ENCODE assay signal across 8 cellular contexts in the genomic region with DNA sequence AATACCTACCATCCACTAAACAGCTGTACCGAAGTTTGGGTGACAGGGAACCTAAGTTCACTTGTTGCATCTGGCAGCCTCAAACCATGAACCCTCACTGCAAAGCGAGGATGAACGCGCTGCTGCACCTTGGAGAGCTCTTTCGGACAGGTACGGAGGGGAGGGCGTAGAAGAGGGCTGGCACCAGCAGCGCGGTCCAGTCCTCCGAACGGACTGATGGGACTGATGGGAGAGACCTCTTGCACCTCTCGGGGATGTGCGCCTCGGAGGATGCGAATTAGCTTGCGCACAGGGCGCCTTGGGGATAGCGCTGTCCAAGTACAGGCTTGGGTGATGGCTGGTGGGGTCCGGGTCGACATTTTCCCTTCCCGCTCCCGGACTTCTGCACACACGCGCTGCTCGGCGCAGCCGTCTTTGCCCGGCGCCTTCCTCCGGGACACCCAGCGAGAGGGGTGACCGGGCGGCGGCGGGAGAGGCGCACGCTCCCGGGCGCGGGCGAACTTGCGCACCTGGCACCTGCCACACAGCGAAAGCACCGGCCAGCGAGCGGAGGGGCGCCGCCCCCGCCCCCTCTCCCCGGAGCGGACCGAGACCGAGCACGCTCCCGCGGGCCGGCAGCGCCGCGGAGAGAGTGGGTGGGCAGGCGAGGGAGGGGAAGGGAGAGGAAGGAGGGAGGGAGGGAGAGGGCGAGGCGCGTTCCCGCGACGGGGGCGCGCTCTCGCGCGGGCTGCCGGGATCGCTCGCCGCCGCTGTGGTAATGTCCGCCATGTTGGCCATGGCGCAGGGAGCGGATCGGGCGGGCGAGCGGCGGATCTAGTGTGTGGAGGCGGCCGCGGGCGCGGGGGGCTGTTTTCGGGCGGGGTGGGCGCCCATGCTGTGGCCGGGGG. TPM values are rescaled to one million over a fixed set of nuclear protein-coding genes. Genes with fewer than 3 reads are reported as not detected.
DNase-seq lines count a peak whose midpoint lies in the region; ATAC-seq and TF ChIP-seq lines count a peak whose summit lies in the region.

A gene with protein sequence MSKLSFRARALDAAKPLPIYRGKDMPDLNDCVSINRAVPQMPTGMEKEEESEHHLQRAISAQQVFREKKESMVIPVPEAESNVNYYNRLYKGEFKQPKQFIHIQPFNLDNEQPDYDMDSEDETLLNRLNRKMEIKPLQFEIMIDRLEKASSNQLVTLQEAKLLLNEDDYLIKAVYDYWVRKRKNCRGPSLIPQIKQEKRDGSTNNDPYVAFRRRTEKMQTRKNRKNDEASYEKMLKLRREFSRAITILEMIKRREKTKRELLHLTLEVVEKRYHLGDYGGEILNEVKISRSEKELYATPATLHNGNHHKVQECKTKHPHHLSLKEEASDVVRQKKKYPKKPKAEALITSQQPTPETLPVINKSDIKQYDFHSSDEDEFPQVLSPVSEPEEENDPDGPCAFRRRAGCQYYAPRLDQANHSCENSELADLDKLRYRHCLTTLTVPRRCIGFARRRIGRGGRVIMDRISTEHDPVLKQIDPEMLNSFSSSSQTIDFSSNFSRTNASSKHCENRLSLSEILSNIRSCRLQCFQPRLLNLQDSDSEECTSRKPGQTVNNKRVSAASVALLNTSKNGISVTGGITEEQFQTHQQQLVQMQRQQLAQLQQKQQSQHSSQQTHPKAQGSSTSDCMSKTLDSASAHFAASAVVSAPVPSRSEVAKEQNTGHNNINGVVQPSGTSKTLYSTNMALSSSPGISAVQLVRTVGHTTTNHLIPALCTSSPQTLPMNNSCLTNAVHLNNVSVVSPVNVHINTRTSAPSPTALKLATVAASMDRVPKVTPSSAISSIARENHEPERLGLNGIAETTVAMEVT (plus strand): TSS at position 754 of the 887 bp plus-strand sequence. CDS start 267 bp downstream, outside the sequence.

- H3K4me3 Mint-ChIP-seq in progenitor cell of endocrine pancreas (ENCODE audit: low read depth): peak within 1 kb of the TSS; percentile 88

- no peaks in the 10 kb centered on the region for H3K9me3 ChIP-seq in upper lobe of right lung

- H3K36me3 ChIP-seq in upper lobe of right lung: no peaks in the 10 kb centered on the region

- peak; percentile 44 for ATAC-seq in HG02623 (IDR thresholded peaks at IDR 0.05; ENCODE audit: unreplicated experiment)
- ATAC-seq in left cardiac atrium: peak; percentile 93 to 94
- ATAC-seq in upper lobe of right lung: peak; percentile 92

- H3K36me3 Mint-ChIP-seq in progenitor cell of endocrine pancreas (ENCODE audit: insufficient read depth): no peaks in the 10 kb centered on the region

- H3K4me3 ChIP-seq in GM12875 (ENCODE audit: low read depth, low read length) (peak within 1 kb of the TSS; percentile 85), upper lobe of right lung (peak within 1 kb of the TSS; percentile 95)

- H3K27me3 ChIP-seq in upper lobe of right lung: peaks cover under 1% of the 10 kb centered on the region

- TF ChIP-seq CTCF in GM12875 (IDR thresholded peaks at IDR 0.05; ENCODE audit: borderline replicate concordance, insufficient read depth, low read depth, low read length): no peak
- no peak for TF ChIP-seq CTCF in progenitor cell of endocrine pancreas (IDR thresholded peaks at IDR 0.05; ENCODE audit: unreplicated experiment)
- no peak for TF ChIP-seq CTCF in upper lobe of right lung (IDR thresholded peaks at IDR 0.05)

- peak within 1 kb of the TSS; percentile 100 for H3K27ac Mint-ChIP-seq in progenitor cell of endocrine pancreas

- peak; percentile 68 for DNase-seq in NCI-H1105 treated with DMSO at 0.1 percent for 48 hours (lab: John Stamatoyannopoulos, UW)
- peak; percentile 84 for DNase-seq in amniotic epithelial cell (ENCODE audit: low read depth)
- DNase-seq in left cardiac atrium: peak; percentile 85
- DNase-seq in progenitor cell of endocrine pancreas (ENCODE audit: low spot score, unreplicated experiment): peak; percentile 92
- DNase-seq in upper lobe of right lung: peak; percentile 95

- H3K27ac ChIP-seq in upper lobe of right lung: peak within 1 kb of the TSS; percentile 100

- intact Hi-C loops in T-helper 1 cell treated with Interleukin-12 subunit alpha and Interleukin-12 subunit beta and Interleukin-4 antibody, amounts not matched to agents 30 ng/mL and 1 ng/mL, for 36 hours (cut with micrococcal nuclease): loop anchor here (1.0 to 10.0 kb wide), 3 partner anchors 41 to 1459 kb away; no protein-coding TSS in a partner anchor
- intact Hi-C loops in left cardiac atrium (cut with DNase I): loop anchor here (5.0 to 10.0 kb wide), 2 partner anchors 348 to 619 kb away; partner anchors contain the start of genes MBD5 (in 1 of the 2) and ORC4 (in 1 of the 2)
- intact Hi-C loops in upper lobe of right lung (cut with DNase I): no loop called here

- no peaks in the 10 kb centered on the region for H3K9me3 Mint-ChIP-seq in progenitor cell of endocrine pancreas (ENCODE audit: low read depth)

- peaks cover 9% of the 10 kb centered on the region for H3K4me1 Mint-ChIP-seq in progenitor cell of endocrine pancreas (ENCODE audit: low read depth)

- peaks cover 25% of the 10 kb centered on the region for H3K4me1 ChIP-seq in upper lobe of right lung

- peaks cover 12% of the 10 kb centered on the region for H3K27me3 Mint-ChIP-seq in progenitor cell of endocrine pancreas

RNA-seq across cellular contexts. Expression of the gene that starts here (rescaled TPM):
- 44.0 and 46.1 TPM in 2 replicates for total RNA-seq in T-helper 1 cell treated with Interleukin-12 subunit alpha and Interleukin-12 subunit beta and Interleukin-4 antibody, amounts not matched to agents 30 ng/mL and 1 ng/mL, for 36 hours
- total RNA-seq in left cardiac atrium (10 to 100 TPM; 19.1 to 22.3 TPM), progenitor cell of endocrine pancreas (50.4 and 53.1 TPM in 2 replicates), upper lobe of right lung (40.1 TPM)

Comparison
In these comparisons a context has a peak if more than half of its experiments do, and no peak if none do; other contexts are left out.
1. Peak in every context shown above with its lines: DNase-seq, ATAC-seq, H3K4me3 ChIP-seq and H3K27ac ChIP-seq.